15 cellular contexts compared by ENCODE assay signal in genomic region chr18:58947136-58947732, GRCh38.
DNase-seq lines count a peak whose midpoint lies in the region; ATAC-seq and TF ChIP-seq lines count a peak whose summit lies in the region.
"Had no signal": no experiment of that assay in that cellular context is flagged by ENCODE, and none has a peak within 500 bp of the region (broad histone marks: within the 10 kb centered on the region; RNA-seq: fewer than 3 reads in every experiment).

No MANE protein-coding gene starts in this region.

- no peaks in the 10 kb centered on the region for H3K27me3 Mint-ChIP-seq in memory B cell

- peaks cover under 1% of the 10 kb centered on the region for H3K9me3 Mint-ChIP-seq in memory B cell
- H3K9me3 Mint-ChIP-seq: activated CD4-positive, alpha-beta memory T cell treated with anti-CD3 and anti-CD28 coated beads, Interleukin-2, amount 10 ng/mL, durations not matched to agents 7 days and 5 days; activated naive CD4-positive, alpha-beta T cell treated with anti-CD3 and anti-CD28 coated beads for 36 hours had no signal

- no peak overlapping the region for H3K4me3 ChIP-seq in left ventricle myocardium inferior

- H3K27ac Mint-ChIP-seq in memory B cell = peak overlapping the region; percentile 96
- H3K27ac Mint-ChIP-seq: activated CD4-positive, alpha-beta memory T cell treated with anti-CD3 and anti-CD28 coated beads, Interleukin-2, amount 10 ng/mL, durations not matched to agents 7 days and 5 days; activated naive CD4-positive, alpha-beta T cell treated with anti-CD3 and anti-CD28 coated beads for 36 hours had no signal

- H3K36me3 ChIP-seq in left ventricle myocardium inferior = peaks cover 56% of the 10 kb centered on the region

- H3K36me3 Mint-ChIP-seq in memory B cell = peaks cover 24% of the 10 kb centered on the region

- H3K4me3 Mint-ChIP-seq in memory B cell = peak overlapping the region; percentile 37
- H3K4me3 Mint-ChIP-seq: activated CD4-positive, alpha-beta memory T cell treated with anti-CD3 and anti-CD28 coated beads, Interleukin-2, amount 10 ng/mL, durations not matched to agents 7 days and 5 days; activated naive CD4-positive, alpha-beta T cell treated with anti-CD3 and anti-CD28 coated beads for 36 hours had no signal

- intact Hi-C loops in left ventricle myocardium inferior (cut with micrococcal nuclease) = no loop called here

- DNase-seq in memory B cell (ENCODE audit: low spot score in 2 of 2) (no peak), left ventricle myocardium inferior (no peak), NCI-H2227 treated with DMSO at 0.1 percent for 48 hours (lab: John Stamatoyannopoulos, UW) (no peak), GM19240 (ENCODE audit: insufficient read length, low spot score) (no peak), HUDEP-2 (lab: John Stamatoyannopoulos, UW; ENCODE audit: unreplicated experiment in 76 of 76) (no peak)
- DNase-seq: activated CD4-positive, alpha-beta memory T cell treated with anti-CD3 and anti-CD28 coated beads, Interleukin-2, amount 10 ng/mL, durations not matched to agents 7 days and 5 days; activated naive CD4-positive, alpha-beta T cell treated with anti-CD3 and anti-CD28 coated beads for 36 hours; DMS153; effector memory CD4-positive, alpha-beta T cell; foreskin keratinocyte; NCI-H2081 treated with DMSO at 0.1 percent for 48 hours; stimulated activated CD4-positive, alpha-beta T cell treated with anti-CD3 and anti-CD28 coated beads, Interleukin-2, amount 100 ng/mL, for 48 hours had no signal

- no peak overlapping the region for H3K27ac ChIP-seq in left ventricle myocardium inferior (replicated peaks)
- H3K27ac ChIP-seq: foreskin keratinocyte had no signal

- peak; percentile 48 for ATAC-seq in GM18498 (IDR thresholded peaks at IDR 0.05; ENCODE audit: unreplicated experiment)
- peak; percentile 39 for ATAC-seq in GM21390 (IDR thresholded peaks at IDR 0.05; ENCODE audit: unreplicated experiment)
- peak; percentile 49 for ATAC-seq in HG03442 (IDR thresholded peaks at IDR 0.05; ENCODE audit: unreplicated experiment)
- ATAC-seq in memory B cell (ENCODE audit: low read depth) = no peak
- ATAC-seq: foreskin keratinocyte had no signal

- TF ChIP-seq CTCF in left ventricle myocardium inferior (IDR thresholded peaks at IDR 0.05; ENCODE audit: borderline replicate concordance) = no peak

- H3K4me1 ChIP-seq in left ventricle myocardium inferior = peaks cover 40% of the 10 kb centered on the region
- H3K4me1 ChIP-seq: foreskin keratinocyte had no signal

- H3K27me3 ChIP-seq in left ventricle myocardium inferior (ENCODE audit: low read depth) = no peaks in the 10 kb centered on the region
- H3K27me3 ChIP-seq: foreskin keratinocyte had no signal

- no peaks in the 10 kb centered on the region for H3K9me3 ChIP-seq in left ventricle myocardium inferior (replicated peaks)

- peaks cover 41% of the 10 kb centered on the region for H3K4me1 Mint-ChIP-seq in memory B cell
